17 cellular contexts compared by ENCODE assay signal in the genomic region with DNA sequence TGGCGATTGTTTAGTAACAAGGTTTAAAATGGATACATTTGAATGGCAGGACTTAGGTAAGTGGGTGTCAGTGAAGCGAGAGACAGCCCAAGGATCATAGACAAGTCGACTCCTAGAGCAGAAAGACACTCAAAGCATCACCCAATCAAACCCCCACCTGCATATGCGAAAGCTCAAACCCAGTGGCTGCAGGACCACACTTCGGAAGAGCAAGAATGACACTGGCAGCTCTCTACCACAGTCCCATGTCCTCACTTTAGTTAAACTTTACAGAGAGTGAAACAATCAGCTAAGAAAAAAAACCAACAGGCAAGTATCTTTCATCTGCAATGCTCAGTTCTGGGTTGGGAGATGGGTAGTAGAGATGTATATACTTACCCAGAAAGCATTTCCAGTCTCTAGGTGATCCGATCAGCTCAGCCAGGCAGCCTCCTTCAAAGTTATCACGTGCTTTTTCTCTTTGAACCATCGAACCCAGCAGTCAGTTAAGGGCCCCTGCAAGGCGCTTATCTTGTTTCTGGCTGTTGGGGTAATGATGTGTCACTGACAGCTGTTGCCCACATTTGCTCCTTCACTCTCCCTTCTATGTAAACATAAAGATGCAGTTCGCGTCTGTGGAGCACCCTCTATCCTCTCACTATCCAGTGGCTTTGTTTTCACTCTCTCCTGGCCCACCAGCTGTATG.
A peak's percentile ranks its signal among the peaks of the same experiment; 100 is the strongest.
DNase-seq lines count a peak whose midpoint lies in the region; ATAC-seq and TF ChIP-seq lines count a peak whose summit lies in the region.
"Had no signal": no experiment of that assay in that cellular context is flagged by ENCODE, and none has a peak within 500 bp of the region (broad histone marks: within the 10 kb centered on the region; RNA-seq: fewer than 3 reads in every experiment).

No MANE protein-coding gene starts in this region.

- no peaks in the 10 kb centered on the region for H3K9me3 Mint-ChIP-seq in natural killer cell
- H3K9me3 Mint-ChIP-seq: HFFc6; stimulated activated naive B cell treated with anti-CD40 and anti-IgM and Interleukin-4, amounts not matched to agents 10 μg/mL and 1 μg/mL and 100 μg/mL, for 72 hours had no signal

- peak; percentile 72 for ATAC-seq in IMR-90 (ENCODE audit: low read depth)
- peak; percentile 49 to 68 (median 67) for ATAC-seq in natural killer cell
- ATAC-seq in HG03565 (IDR thresholded peaks at IDR 0.05; ENCODE audit: unreplicated experiment) = no peak
- ATAC-seq: stimulated activated naive B cell treated with anti-CD40 and anti-IgM and Interleukin-4, amounts not matched to agents 10 μg/mL and 1 μg/mL and 100 μg/mL, for 72 hours had no signal

- no peak overlapping the region for H4K5ac ChIP-seq in IMR-90 (ENCODE audit: low read depth, low read length)

- H3K56ac ChIP-seq in IMR-90 (ENCODE audit: extremely low read depth, insufficient read depth, low read length) = no peak overlapping the region

- no peak overlapping the region for H2BK5ac ChIP-seq in IMR-90 (ENCODE audit: low read depth, low read length, poor library complexity, severe bottlenecking)

- no peak overlapping the region for H3K27ac ChIP-seq in IMR-90 (ENCODE audit: insufficient read depth, low read length)
- H3K27ac ChIP-seq: left ventricle myocardium inferior, SK-N-MC had no signal

- no peak overlapping the region for H2AK5ac ChIP-seq in IMR-90 (ENCODE audit: low read depth, low read length)

- in situ Hi-C loops in IMR-90 (cut with MboI; ENCODE audit: low sequenced_read_pairs) = no loop called here

- H3K27ac Mint-ChIP-seq in natural killer cell = peak overlapping the region; percentile 94 to 99
- H3K27ac Mint-ChIP-seq: HFFc6; stimulated activated naive B cell treated with anti-CD40 and anti-IgM and Interleukin-4, amounts not matched to agents 10 μg/mL and 1 μg/mL and 100 μg/mL, for 72 hours had no signal

- no peak overlapping the region for H2BK20ac ChIP-seq in IMR-90 (ENCODE audit: low read depth, low read length)

- WGBS in IMR-90 (ENCODE audit: extremely low coverage in 2 of 2, insufficient read length in 1 of 2), 2 experiments = 60% methylated on average over 1 of the region's 11 CpGs; no CpG with 5 or more reads in 1 of the 2 experiments

- H3K4me1 Mint-ChIP-seq in natural killer cell = peaks cover 90 to 96% of the 10 kb centered on the region in 2 donors

- POLR2A ChIA-PET in IMR-90 (lab: Charles Lee; ENCODE audit: unreplicated experiment) = no interaction called here

- H2BK120ac ChIP-seq in IMR-90 (ENCODE audit: low read depth, low read length) = no peak overlapping the region

- H4K8ac ChIP-seq in IMR-90 (ENCODE audit: low read depth in 2 of 2, low read length in 2 of 2) = no peak overlapping the region

- H3K14ac ChIP-seq in IMR-90 (replicated peaks; ENCODE audit: low read depth, low read length) = no peak overlapping the region

- no peaks in the 10 kb centered on the region for H4K20me1 ChIP-seq in IMR-90 (ENCODE audit: insufficient read depth, low read length)

- no peak overlapping the region for H2AK9ac ChIP-seq in IMR-90 (replicated peaks; ENCODE audit: low read depth, low read length, poor library complexity)

- no peaks in the 10 kb centered on the region for H3K36me3 Mint-ChIP-seq in natural killer cell

- H3K27me3 ChIP-seq in IMR-90 (ENCODE audit: control insufficient read depth, insufficient read depth, low read length) = peaks cover 12% of the 10 kb centered on the region

- H3K23ac ChIP-seq in IMR-90 (ENCODE audit: low read depth, low read length) = no peak overlapping the region

- H3K4me2 ChIP-seq in IMR-90 (ENCODE audit: low read depth, low read length) = peak overlapping the region; percentile 21; the same call in 1 of the 2 replicates

- DNase-seq in IMR-90 = peak; percentile 54
- peak; percentile 53 for DNase-seq in NCI-H1694 (lab: John Stamatoyannopoulos, UW)
- peak; percentile 75 for DNase-seq in SHP77 treated with DMSO at 0.1 percent for 48 hours (lab: John Stamatoyannopoulos, UW)
- DNase-seq in natural killer cell = no peak
- no peak for DNase-seq in stimulated activated CD4-positive, alpha-beta T cell treated with anti-CD3 and anti-CD28 coated beads, Interleukin-4, amount 100 ng/mL, for 24 hours
- DNase-seq in MV-4-11 (lab: John Stamatoyannopoulos, UW) = no peak
- DNase-seq: activated CD4-positive, alpha-beta T cell treated with anti-CD3 and anti-CD28 coated beads, Interleukin-2, amount 10 ng/mL, durations not matched to agents 7 days and 5 days; amniotic stem cell; Caco-2; effector CD4-positive, alpha-beta T cell; HFFc6; left ventricle myocardium inferior; NCI-H1930; occipital lobe; stimulated activated naive B cell treated with anti-CD40 and anti-IgM and Interleukin-4, amounts not matched to agents 10 μg/mL and 1 μg/mL and 100 μg/mL, for 72 hours had no signal

- H3K18ac ChIP-seq in IMR-90 (ENCODE audit: low read depth, low read length) = no peak overlapping the region

- no peaks in the 10 kb centered on the region for H3K79me1 ChIP-seq in IMR-90 (ENCODE audit: low read depth in 1 of 2, low read length in 2 of 2)

- H3K9ac ChIP-seq in IMR-90 (ENCODE audit: low read depth, low read length) = no peak overlapping the region

- no peak overlapping the region for H2BK15ac ChIP-seq in IMR-90 (ENCODE audit: low read depth, low read length)

- TF ChIP-seq RAD21 in IMR-90 (IDR thresholded peaks at IDR 0.05; ENCODE audit: low read length) = no peak

- no peaks in the 10 kb centered on the region for H3K9me3 ChIP-seq in IMR-90 (ENCODE audit: control insufficient read depth, insufficient read depth, low read length)
- H3K9me3 ChIP-seq: Caco-2, left ventricle myocardium inferior had no signal

- no peak overlapping the region for H3K4ac ChIP-seq in IMR-90 (ENCODE audit: low read depth, low read length)

- H3K9me1 ChIP-seq in IMR-90 (ENCODE audit: insufficient read depth, low read length) = no peaks in the 10 kb centered on the region

- TF ChIP-seq POLR2A in IMR-90 (IDR thresholded peaks at IDR 0.05; ENCODE audit: low read depth, low read length) = no peak

- intact Hi-C loops in IMR-90 (cut with micrococcal nuclease) (no loop called here), natural killer cell (cut with micrococcal nuclease) (loop anchor here (1.0 kb wide), 1 partner anchor 13 kb away; no protein-coding TSS in a partner anchor)

- CTCF ChIA-PET in IMR-90 (lab: Yijun Ruan, JAX) = interaction anchor here (1.6 kb wide), 1 partner anchor 17 kb away, joined by 5 read pairs; no protein-coding TSS in a partner anchor

- dilution Hi-C loops in IMR-90 (cut with HindIII; ENCODE audit: low sequenced_read_pairs, unreplicated experiment) = no loop called here

- no peak overlapping the region for H2AFZ ChIP-seq in IMR-90 (replicated peaks; ENCODE audit: low read length, poor library complexity)

- no peaks in the 10 kb centered on the region for H3K36me3 ChIP-seq in IMR-90 (ENCODE audit: control insufficient read depth, insufficient read depth, low read length)
- H3K36me3 ChIP-seq: left ventricle myocardium inferior had no signal

- H3K27me3 Mint-ChIP-seq in natural killer cell (ENCODE audit: low read depth in 2 of 2) = no peaks in the 10 kb centered on the region

- BruUV-seq in IMR-90 (replicated peaks; lab: Mats Ljungman, UMichigan) = no TSS peak

- H4K91ac ChIP-seq in IMR-90 (ENCODE audit: insufficient read depth, low read depth, low read length) = no peak overlapping the region

- no peaks in the 10 kb centered on the region; the same call in 1 of the 2 replicates for H3K4me1 ChIP-seq in IMR-90 (ENCODE audit: control insufficient read depth, insufficient read depth, low read length)
- H3K4me1 ChIP-seq: Caco-2, left ventricle myocardium inferior had no signal

- TF ChIP-seq CTCF in IMR-90 (conservative IDR thresholded peaks at IDR 0.05; ENCODE audit: low read depth, low read length) (no peak), natural killer cell (IDR thresholded peaks at IDR 0.05) (no peak)

- H3K4me3 ChIP-seq in IMR-90 (ENCODE audit: insufficient read depth, low read depth, low read length) = no peak overlapping the region
- H3K4me3 ChIP-seq: left ventricle myocardium inferior, SK-N-MC had no signal

- peak overlapping the region; percentile 88 for H3K4me3 Mint-ChIP-seq in natural killer cell
- H3K4me3 Mint-ChIP-seq: activated CD4-positive, alpha-beta T cell treated with anti-CD3 and anti-CD28 coated beads, Interleukin-2, amount 10 ng/mL, durations not matched to agents 7 days and 5 days; HFFc6; stimulated activated naive B cell treated with anti-CD40 and anti-IgM and Interleukin-4, amounts not matched to agents 10 μg/mL and 1 μg/mL and 100 μg/mL, for 72 hours had no signal

TF ChIP-seq in IMR-90, 13 proteins besides CTCF, POLR2A, EP300 and RAD21:
- no peak for TF ChIP-seq CEBPB (IDR thresholded peaks at IDR 0.05; ENCODE audit: low read depth, low read length)
- no peak for TF ChIP-seq FOS (IDR thresholded peaks at IDR 0.05; ENCODE audit: low read depth, low read length)
- no peak for TF ChIP-seq BHLHE40 (IDR thresholded peaks at IDR 0.05; ENCODE audit: low read depth, low read length)
- TF ChIP-seq, protein P1, sequence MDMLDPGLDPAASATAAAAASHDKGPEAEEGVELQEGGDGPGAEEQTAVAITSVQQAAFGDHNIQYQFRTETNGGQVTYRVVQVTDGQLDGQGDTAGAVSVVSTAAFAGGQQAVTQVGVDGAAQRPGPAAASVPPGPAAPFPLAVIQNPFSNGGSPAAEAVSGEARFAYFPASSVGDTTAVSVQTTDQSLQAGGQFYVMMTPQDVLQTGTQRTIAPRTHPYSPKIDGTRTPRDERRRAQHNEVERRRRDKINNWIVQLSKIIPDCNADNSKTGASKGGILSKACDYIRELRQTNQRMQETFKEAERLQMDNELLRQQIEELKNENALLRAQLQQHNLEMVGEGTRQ (IDR thresholded peaks at IDR 0.05; ENCODE audit: low read depth, low read length) = no peak
- TF ChIP-seq MAZ (IDR thresholded peaks at IDR 0.05; ENCODE audit: borderline replicate concordance, low read depth, low read length) = no peak
- TF ChIP-seq MXI1 (IDR thresholded peaks at IDR 0.05; ENCODE audit: borderline replicate concordance, low read depth, low read length) = no peak
- TF ChIP-seq, protein P2, sequence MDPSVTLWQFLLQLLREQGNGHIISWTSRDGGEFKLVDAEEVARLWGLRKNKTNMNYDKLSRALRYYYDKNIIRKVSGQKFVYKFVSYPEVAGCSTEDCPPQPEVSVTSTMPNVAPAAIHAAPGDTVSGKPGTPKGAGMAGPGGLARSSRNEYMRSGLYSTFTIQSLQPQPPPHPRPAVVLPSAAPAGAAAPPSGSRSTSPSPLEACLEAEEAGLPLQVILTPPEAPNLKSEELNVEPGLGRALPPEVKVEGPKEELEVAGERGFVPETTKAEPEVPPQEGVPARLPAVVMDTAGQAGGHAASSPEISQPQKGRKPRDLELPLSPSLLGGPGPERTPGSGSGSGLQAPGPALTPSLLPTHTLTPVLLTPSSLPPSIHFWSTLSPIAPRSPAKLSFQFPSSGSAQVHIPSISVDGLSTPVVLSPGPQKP (IDR thresholded peaks at IDR 0.05; ENCODE audit: borderline replicate concordance, low read depth, low read length) = no peak
- TF ChIP-seq RCOR1 (IDR thresholded peaks at IDR 0.05; ENCODE audit: insufficient replicate concordance, low read length) = no peak
TF ChIP-seq in IMR-90: peak in this region for 0.

Comparison
In these comparisons a context has a peak if more than half of its experiments do, and no peak if none do; other contexts are left out.
1. DNase-seq: peak in IMR-90 (single experiment), NCI-H1694 (single experiment) and SHP77 treated with DMSO at 0.1 percent for 48 hours (single experiment); none in natural killer cell (single experiment), stimulated activated CD4-positive, alpha-beta T cell treated with anti-CD3 and anti-CD28 coated beads, Interleukin-4, amount 100 ng/mL, for 24 hours (single experiment) and MV-4-11 (single experiment).